Comparison of ENCODE assay signal across 8 cellular contexts in genomic region chr1:40692429-40692905, GRCh38.
DNase-seq lines count a peak whose midpoint lies in the region; TF ChIP-seq lines count a peak whose summit lies in the region.

No MANE protein-coding gene starts in this region.

- peak overlapping the region; percentile 64 to 87 (median 77) for H3K4me3 ChIP-seq in BLaER1 treated with 17β-estradiol and CSF1 and Interleukin-3, amounts not matched to agents 10 nM and 100 nM
- H3K4me3 ChIP-seq in HEK293 (ENCODE audit: low read depth, low read length) (peak overlapping the region; percentile 97), SU-DHL-6 (ENCODE audit: insufficient read depth, low read length, poor library complexity, severe bottlenecking) (peak overlapping the region; percentile 86), neutrophil (ENCODE audit: low read depth in 1 of 2, low read length in 1 of 2) (peak overlapping the region; percentile 90 to 96)

- peaks cover 31 to 48% (median 39%) of the 10 kb centered on the region in 10 experiments for H3K4me1 ChIP-seq in BLaER1 treated with 17β-estradiol and CSF1 and Interleukin-3, amounts not matched to agents 10 nM and 100 nM
- H3K4me1 ChIP-seq in HEK293 (ENCODE audit: control insufficient read depth, insufficient read depth, low read length) (peaks cover 11% of the 10 kb centered on the region; the same call in 1 of the 2 replicates), neutrophil (ENCODE audit: control insufficient read depth in 1 of 2, insufficient read depth in 1 of 2, low read depth in 1 of 2, low read length in 1 of 2) (peaks cover 61% of the 10 kb centered on the region in 2 experiments)

- H2AFZ ChIP-seq in SU-DHL-6 (ENCODE audit: low read depth, low read length, severe bottlenecking): peak overlapping the region; percentile 50

- no peaks in the 10 kb centered on the region for H3K27me3 ChIP-seq in BLaER1 treated with 17β-estradiol and CSF1 and Interleukin-3, amounts not matched to agents 10 nM and 100 nM
- H3K27me3 ChIP-seq in SU-DHL-6 (ENCODE audit: low read length): no peaks in the 10 kb centered on the region
- H3K27me3 ChIP-seq in neutrophil: no peaks in the 10 kb centered on the region

- H3K4me2 ChIP-seq in BLaER1 treated with 17β-estradiol and CSF1 and Interleukin-3, amounts not matched to agents 10 nM and 100 nM: peak overlapping the region; percentile 84 to 96 (median 90)
- peak overlapping the region; percentile 98 for H3K4me2 ChIP-seq in SU-DHL-6 (ENCODE audit: low read depth, low read length, poor library complexity, severe bottlenecking)

- H3K27ac ChIP-seq in BLaER1 treated with 17β-estradiol and CSF1 and Interleukin-3, amounts not matched to agents 10 nM and 100 nM: peak overlapping the region; percentile 99 to 100 (median 100)
- peak overlapping the region; percentile 95 for H3K27ac ChIP-seq in HEK293 (ENCODE audit: extremely low read depth, low read depth, low read length)
- H3K27ac ChIP-seq in SU-DHL-6 (ENCODE audit: low read depth, low read length): peak overlapping the region; percentile 90
- H3K27ac ChIP-seq in neutrophil: peak overlapping the region; percentile 98

- H3K9me3 ChIP-seq in BLaER1 treated with 17β-estradiol and CSF1 and Interleukin-3, amounts not matched to agents 10 nM and 100 nM (replicated peaks in 1 of 11): no peaks in the 10 kb centered on the region
- H3K9me3 ChIP-seq in HEK293 (ENCODE audit: control insufficient read depth, insufficient read depth, low read depth, low read length): no peaks in the 10 kb centered on the region
- no peaks in the 10 kb centered on the region for H3K9me3 ChIP-seq in SU-DHL-6 (ENCODE audit: insufficient read depth, low read length)
- H3K9me3 ChIP-seq in neutrophil: no peaks in the 10 kb centered on the region

- H3K9me2 ChIP-seq in SU-DHL-6 (replicated peaks; ENCODE audit: insufficient read depth, low read length): no peaks in the 10 kb centered on the region

- CTCF ChIA-PET in HEK293 (lab: Yijun Ruan, JAX): interaction anchor here (0.6 to 3.8 kb wide), 5 partner anchors 9 to 220 kb away, joined by 3 to 18 read pairs (median 3); no protein-coding TSS in a partner anchor

- H3K36me3 ChIP-seq in BLaER1 treated with 17β-estradiol and CSF1 and Interleukin-3, amounts not matched to agents 10 nM and 100 nM: peaks cover 6 to 24% (median 15%) of the 10 kb centered on the region in 11 experiments; a peak in 12 of 22 replicates
- H3K36me3 ChIP-seq in HEK293 (ENCODE audit: control insufficient read depth in 2 of 2, insufficient read depth in 1 of 2, low read length in 2 of 2): peaks cover 0 to 8% of the 10 kb centered on the region in 2 experiments; a peak in 1 of 3 replicates
- peaks cover 5% of the 10 kb centered on the region; the same call in 1 of the 2 replicates for H3K36me3 ChIP-seq in SU-DHL-6 (ENCODE audit: low read length)
- H3K36me3 ChIP-seq in neutrophil: peaks cover 3% of the 10 kb centered on the region

- peak overlapping the region; percentile 96 to 100 (median 99) for H3K9ac ChIP-seq in BLaER1 treated with 17β-estradiol and CSF1 and Interleukin-3, amounts not matched to agents 10 nM and 100 nM
- peak overlapping the region; percentile 98 for H3K9ac ChIP-seq in SU-DHL-6 (ENCODE audit: low read length)

- peaks cover 14% of the 10 kb centered on the region; the same call in 1 of the 2 replicates for H3F3A ChIP-seq in SU-DHL-6 (ENCODE audit: insufficient read depth)

- POLR2A ChIA-PET in HEK293 (lab: Yijun Ruan, JAX): interaction anchor here (0.7 to 3.4 kb wide), 20 partner anchors 9 to 160 kb away, joined by 3 to 42 read pairs (median 8); partner anchors contain the start of genes RIMS3 and ZNF684

- TF ChIP-seq CTCF in HEK293 (tag by site-specific recombination; IDR thresholded peaks at IDR 0.05) (no peak), SU-DHL-6 (IDR thresholded peaks at IDR 0.05; ENCODE audit: insufficient read depth, low read length, poor library complexity, severe bottlenecking) (no peak), neutrophil (IDR thresholded peaks at IDR 0.05) (no peak)

- H3K79me2 ChIP-seq in SU-DHL-6 (ENCODE audit: insufficient read depth, low read length): peaks cover 75% of the 10 kb centered on the region

- peaks cover 0 to 27% (median 13%) of the 10 kb centered on the region in 11 experiments; a peak in 10 of 22 replicates for H4K20me1 ChIP-seq in BLaER1 treated with 17β-estradiol and CSF1 and Interleukin-3, amounts not matched to agents 10 nM and 100 nM
- no peaks in the 10 kb centered on the region for H4K20me1 ChIP-seq in SU-DHL-6 (ENCODE audit: low read depth, low read length)

- peak; percentile 29 for DNase-seq in fibroblast of peridontal ligament (ENCODE audit: extremely low read depth)
- no peak for DNase-seq in MV-4-11 (lab: John Stamatoyannopoulos, UW)
- DNase-seq in putamen (ENCODE audit: low spot score): no peak
- DNase-seq in kidney glomerular epithelial cell (lab: John Stamatoyannopoulos, UW): no peak

TF ChIP-seq in HEK293, 187 proteins besides CTCF, POLR2A, EP300 and RAD21 (continues in another document):
- TF ChIP-seq ZNF121 (tag by site-specific recombination; IDR thresholded peaks at IDR 0.05) (no peak), ZBTB48 (tag by site-specific recombination; IDR thresholded peaks at IDR 0.05) (0 out of 2 replicates have a peak, but pooled peaks have one; percentile 42), ZNF692 (tag by site-specific recombination; IDR thresholded peaks at IDR 0.05) (no peak), ZNF654 (tag by site-specific recombination; IDR thresholded peaks at IDR 0.05; ENCODE audit: low read depth) (no peak), BCL11A (tag by site-specific recombination; IDR thresholded peaks at IDR 0.05; ENCODE audit: low read depth) (no peak), ZNF558 (tag by site-specific recombination; IDR thresholded peaks at IDR 0.05) (no peak), ZNF664 (tag by site-specific recombination; IDR thresholded peaks at IDR 0.05) (no peak), ZNF266 (tag by site-specific recombination; IDR thresholded peaks at IDR 0.05; ENCODE audit: low read depth) (no peak), ZNF248 (tag by site-specific recombination; IDR thresholded peaks at IDR 0.05) (no peak), GLI2 (tag by site-specific recombination; IDR thresholded peaks at IDR 0.05; ENCODE audit: borderline replicate concordance, low read depth) (no peak), ZNF274 (IDR thresholded peaks at IDR 0.05; ENCODE audit: low read length) (no peak), ZNF274 (tag by site-specific recombination; IDR thresholded peaks at IDR 0.05; ENCODE audit: borderline replicate concordance) (no peak), BCL6B (tag by site-specific recombination; IDR thresholded peaks at IDR 0.05) (no peak), ZNF610 (tag by site-specific recombination; IDR thresholded peaks at IDR 0.05; ENCODE audit: borderline replicate concordance) (no peak), ZNF202 (tag by site-specific recombination; IDR thresholded peaks at IDR 0.05; ENCODE audit: borderline replicate concordance) (no peak), GLI4 (tag by site-specific recombination; IDR thresholded peaks at IDR 0.05) (0 out of 2 replicates have a peak, but pooled peaks have one; percentile 66), ZNF555 (tag by site-specific recombination; conservative IDR thresholded peaks at IDR 0.05) (no peak), SETDB1 (IDR thresholded peaks at IDR 0.05; ENCODE audit: insufficient read length, low read length) (no peak)
- TF ChIP-seq, protein P1, sequence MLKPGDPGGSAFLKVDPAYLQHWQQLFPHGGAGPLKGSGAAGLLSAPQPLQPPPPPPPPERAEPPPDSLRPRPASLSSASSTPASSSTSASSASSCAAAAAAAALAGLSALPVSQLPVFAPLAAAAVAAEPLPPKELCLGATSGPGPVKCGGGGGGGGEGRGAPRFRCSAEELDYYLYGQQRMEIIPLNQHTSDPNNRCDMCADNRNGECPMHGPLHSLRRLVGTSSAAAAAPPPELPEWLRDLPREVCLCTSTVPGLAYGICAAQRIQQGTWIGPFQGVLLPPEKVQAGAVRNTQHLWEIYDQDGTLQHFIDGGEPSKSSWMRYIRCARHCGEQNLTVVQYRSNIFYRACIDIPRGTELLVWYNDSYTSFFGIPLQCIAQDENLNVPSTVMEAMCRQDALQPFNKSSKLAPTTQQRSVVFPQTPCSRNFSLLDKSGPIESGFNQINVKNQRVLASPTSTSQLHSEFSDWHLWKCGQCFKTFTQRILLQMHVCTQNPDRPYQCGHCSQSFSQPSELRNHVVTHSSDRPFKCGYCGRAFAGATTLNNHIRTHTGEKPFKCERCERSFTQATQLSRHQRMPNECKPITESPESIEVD (tag by site-specific recombination; IDR thresholded peaks at IDR 0.05): no peak
- TF ChIP-seq, protein P2, sequence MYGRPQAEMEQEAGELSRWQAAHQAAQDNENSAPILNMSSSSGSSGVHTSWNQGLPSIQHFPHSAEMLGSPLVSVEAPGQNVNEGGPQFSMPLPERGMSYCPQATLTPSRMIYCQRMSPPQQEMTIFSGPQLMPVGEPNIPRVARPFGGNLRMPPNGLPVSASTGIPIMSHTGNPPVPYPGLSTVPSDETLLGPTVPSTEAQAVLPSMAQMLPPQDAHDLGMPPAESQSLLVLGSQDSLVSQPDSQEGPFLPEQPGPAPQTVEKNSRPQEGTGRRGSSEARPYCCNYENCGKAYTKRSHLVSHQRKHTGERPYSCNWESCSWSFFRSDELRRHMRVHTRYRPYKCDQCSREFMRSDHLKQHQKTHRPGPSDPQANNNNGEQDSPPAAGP (tag by site-specific recombination; IDR thresholded peaks at IDR 0.05): no peak
